In genomic region chr19:16628183-16628983, GRCh38 we compare ENCODE assay signal across 8 cellular contexts. TPM values are rescaled to one million over a fixed set of nuclear protein-coding genes. Genes with fewer than 3 reads are reported as not detected.
DNase-seq lines count a peak whose midpoint lies in the region; ATAC-seq and TF ChIP-seq lines count a peak whose summit lies in the region.

A gene with protein sequence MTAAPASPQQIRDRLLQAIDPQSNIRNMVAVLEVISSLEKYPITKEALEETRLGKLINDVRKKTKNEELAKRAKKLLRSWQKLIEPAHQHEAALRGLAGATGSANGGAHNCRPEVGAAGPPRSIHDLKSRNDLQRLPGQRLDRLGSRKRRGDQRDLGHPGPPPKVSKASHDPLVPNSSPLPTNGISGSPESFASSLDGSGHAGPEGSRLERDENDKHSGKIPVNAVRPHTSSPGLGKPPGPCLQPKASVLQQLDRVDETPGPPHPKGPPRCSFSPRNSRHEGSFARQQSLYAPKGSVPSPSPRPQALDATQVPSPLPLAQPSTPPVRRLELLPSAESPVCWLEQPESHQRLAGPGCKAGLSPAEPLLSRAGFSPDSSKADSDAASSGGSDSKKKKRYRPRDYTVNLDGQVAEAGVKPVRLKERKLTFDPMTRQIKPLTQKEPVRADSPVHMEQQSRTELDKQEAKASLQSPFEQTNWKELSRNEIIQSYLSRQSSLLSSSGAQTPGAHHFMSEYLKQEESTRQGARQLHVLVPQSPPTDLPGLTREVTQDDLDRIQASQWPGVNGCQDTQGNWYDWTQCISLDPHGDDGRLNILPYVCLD (minus strand): TSS chr19:16628204. CDS start chr19:16627943, 261 bp downstream.

- in situ Hi-C loops in Caki2 (cut with HindIII; ENCODE audit: low pct_unique_long_range_greater_than_20kb, low sequenced_read_pairs), result no loop called here

- WGBS in endodermal cell (ENCODE audit: insufficient coverage in 1 of 2, insufficient read length in 1 of 2), 2 experiments, result 0% methylated on average over 24 to 98 of the region's 98 CpGs

- H3K9me3 Mint-ChIP-seq in endodermal cell (no peaks in the 10 kb centered on the region), mesothelial cell of epicardium (no peaks in the 10 kb centered on the region)

- H3K36me3 Mint-ChIP-seq in endodermal cell (ENCODE audit: low read depth), result peaks cover 21% of the 10 kb centered on the region
- H3K36me3 Mint-ChIP-seq in mesothelial cell of epicardium, result peaks cover 9% of the 10 kb centered on the region

- no peaks in the 10 kb centered on the region for H3K27me3 ChIP-seq in endodermal cell (ENCODE audit: control insufficient read depth, insufficient read depth, low read length, poor library complexity, severe bottlenecking)

- H3K27ac ChIP-seq in endodermal cell (ENCODE audit: low read depth, low read length), result peak within 1 kb of the TSS; percentile 84

- peaks cover 41% of the 10 kb centered on the region for H3K36me3 ChIP-seq in endodermal cell (ENCODE audit: control insufficient read depth, insufficient read depth, low read length)

- H3K27ac Mint-ChIP-seq in endodermal cell (peak within 1 kb of the TSS; percentile 98), mesothelial cell of epicardium (peak within 1 kb of the TSS; percentile 97)

- H3K9ac ChIP-seq in endodermal cell (ENCODE audit: extremely low read depth, low read length, poor library complexity, severe bottlenecking), result peak within 1 kb of the TSS; percentile 79

- H3K27me3 Mint-ChIP-seq in endodermal cell (ENCODE audit: insufficient read depth) (no peaks in the 10 kb centered on the region), mesothelial cell of epicardium (ENCODE audit: low read depth) (no peaks in the 10 kb centered on the region)

- no peak for TF ChIP-seq CTCF in endodermal cell (conservative IDR thresholded peaks at IDR 0.05)
- no peak for TF ChIP-seq CTCF in mesothelial cell of epicardium (IDR thresholded peaks at IDR 0.05; ENCODE audit: unreplicated experiment)

- H3K4me1 ChIP-seq in endodermal cell (ENCODE audit: control insufficient read depth, insufficient read depth, low read length), result peaks cover 5% of the 10 kb centered on the region

- H3K4me1 Mint-ChIP-seq in endodermal cell, result peaks cover 27% of the 10 kb centered on the region
- H3K4me1 Mint-ChIP-seq in mesothelial cell of epicardium, result peaks cover 26% of the 10 kb centered on the region

- peak within 1 kb of the TSS; percentile 93 for H3K4me3 Mint-ChIP-seq in endodermal cell
- H3K4me3 Mint-ChIP-seq in mesothelial cell of epicardium, result peak within 1 kb of the TSS; percentile 96

- DNase-seq in Caki2 (ENCODE audit: low read depth), result peak; percentile 96
- DNase-seq in HUDEP-2 (lab: John Stamatoyannopoulos, UW; ENCODE audit: unreplicated experiment in 76 of 76), result peak in 74 of 76 experiments; percentile 64 to 99 (median 95)
- peak; percentile 89 for DNase-seq in NOMO-1 treated with dmso at 0.1 percent for 144 hours (lab: John Stamatoyannopoulos, UW; ENCODE audit: unreplicated experiment)
- peak; percentile 80 for DNase-seq in activated CD8-positive, alpha-beta memory T cell treated with anti-CD3 and anti-CD28 coated beads, Interleukin-2, amount 50 U/mL, for 1 hour (ENCODE audit: extremely low read depth)
- DNase-seq in endodermal cell, result peak; percentile 97
- DNase-seq in mesothelial cell of epicardium (ENCODE audit: low spot score in 2 of 2, unreplicated experiment in 2 of 2), result peak; percentile 94 to 97
- DNase-seq in stimulated activated CD8-positive, alpha-beta memory T cell treated with anti-CD3 and anti-CD28 coated beads, Interleukin-15, amount 100 ng/mL, for 4 hours (ENCODE audit: low read depth in 2 of 2), result peak; percentile 82 to 93

- ATAC-seq in GM21381 (IDR thresholded peaks at IDR 0.05; ENCODE audit: unreplicated experiment), result peak; percentile 87

- H3K9me3 ChIP-seq in endodermal cell (ENCODE audit: control insufficient read depth, low read length), result no peaks in the 10 kb centered on the region

- peak within 1 kb of the TSS; percentile 86 for H3K4me3 ChIP-seq in endodermal cell (ENCODE audit: low read length)

RNA-seq across cellular contexts. Expression of the gene that starts here (rescaled TPM):
- 6.2 and 8.4 TPM in 2 replicates for total RNA-seq in Caki2 (2014; rRNA removed; shearing (Covaris generic); ENCODE audit: low replicate concordance)
- total RNA-seq in endodermal cell, result 10 to 100 TPM; 10.8 to 11.8 TPM
- polyA plus RNA-seq in endodermal cell (2013, experiment 1 of 2), result 6.3 TPM
- polyA plus RNA-seq in endodermal cell (2013, experiment 2 of 2), result 7.2 TPM
- total RNA-seq in mesothelial cell of epicardium, result 13.3 to 15.5 TPM (median 14.0 TPM) in 3 replicates

Comparison
In these comparisons a context has a peak if more than half of its experiments do, and no peak if none do; other contexts are left out.
1. Peak in every context shown above with its lines: DNase-seq, ATAC-seq, H3K4me3 ChIP-seq and H3K27ac ChIP-seq.